In the genomic region with DNA sequence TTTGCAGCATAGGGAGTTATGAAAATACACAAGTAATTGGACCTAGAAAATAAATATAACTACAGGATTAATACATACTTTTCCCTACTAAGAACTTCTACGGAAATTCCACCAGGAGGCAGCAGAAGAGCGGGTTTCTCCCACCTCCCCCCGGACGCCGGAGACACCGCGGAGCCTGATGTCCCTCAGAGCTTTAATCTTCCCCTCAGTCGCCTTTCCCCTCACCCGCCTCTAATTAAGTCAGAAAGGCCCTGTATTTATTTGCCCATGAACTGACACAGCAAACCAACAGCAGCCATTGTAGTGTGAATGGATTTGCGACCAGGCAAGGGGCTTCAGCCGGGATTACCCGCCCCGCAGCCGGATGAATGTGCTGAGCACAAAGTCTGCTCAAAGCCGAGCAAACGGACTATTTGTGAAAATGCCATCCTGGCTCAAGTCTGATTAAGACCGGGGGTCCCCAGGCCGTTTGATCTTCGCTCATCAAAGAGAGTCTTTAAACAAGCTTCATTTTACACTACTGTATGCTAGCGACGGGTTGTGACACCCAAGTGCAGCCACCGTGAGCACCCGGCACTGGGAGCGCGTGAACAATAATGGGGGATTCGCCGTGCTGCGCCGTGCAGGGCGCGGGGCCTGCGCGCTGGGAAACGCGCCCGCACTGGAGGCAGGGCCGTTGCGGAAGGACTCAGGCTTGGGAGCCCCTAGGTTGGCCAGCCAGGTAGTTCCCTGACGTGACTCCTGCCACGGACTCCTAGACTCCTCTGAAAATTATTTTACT, we compare ENCODE assay signal across 8 cellular contexts. TPM values are rescaled to one million over a fixed set of nuclear protein-coding genes. Genes with fewer than 3 reads are reported as not detected.
DNase-seq lines count a peak whose midpoint lies in the region; ATAC-seq and TF ChIP-seq lines count a peak whose summit lies in the region.

No MANE protein-coding gene starts in this region.

- no peak overlapping the region for H3K4me2 ChIP-seq in SU-DHL-6 (ENCODE audit: low read depth, low read length, poor library complexity, severe bottlenecking)

- TF ChIP-seq POLR2A in upper lobe of left lung (IDR thresholded peaks at IDR 0.05) = no peak

- no peak overlapping the region for H3K9ac ChIP-seq in SU-DHL-6 (ENCODE audit: low read length)

- H4K20me1 ChIP-seq in SU-DHL-6 (ENCODE audit: low read depth, low read length) = no peaks in the 10 kb centered on the region

- H3K9me2 ChIP-seq in SU-DHL-6 (replicated peaks; ENCODE audit: insufficient read depth, low read length) = no peaks in the 10 kb centered on the region

- peaks cover 8 to 11% (median 10%) of the 10 kb centered on the region in 4 donors for H3K4me1 ChIP-seq in upper lobe of left lung

- no peaks in the 10 kb centered on the region for H3K9me3 Mint-ChIP-seq in IgD-negative memory B cell

- ATAC-seq in GM21717 (IDR thresholded peaks at IDR 0.05; ENCODE audit: unreplicated experiment) (peak; percentile 81), esophagus mucosa (peak; percentile 60), upper lobe of left lung (ENCODE audit: low FRiP score in 2 of 2) (peak; percentile 65 to 94)

- WGBS in upper lobe of left lung, 2 donors = 0 to 6% methylated on average over 16 to 35 of the region's 40 CpGs

- H3K36me3 ChIP-seq in SU-DHL-6 (ENCODE audit: low read length) (no peaks in the 10 kb centered on the region), upper lobe of left lung (no peaks in the 10 kb centered on the region)

- H3K4me3 ChIP-seq in SU-DHL-6 (ENCODE audit: insufficient read depth, low read length, poor library complexity, severe bottlenecking) = no peak overlapping the region
- peak overlapping the region in 3 of 4 donors; percentile 30 to 53 (median 53) for H3K4me3 ChIP-seq in upper lobe of left lung

- no peaks in the 10 kb centered on the region for H3F3A ChIP-seq in SU-DHL-6 (ENCODE audit: insufficient read depth)

- H3K9me3 ChIP-seq in SU-DHL-6 (ENCODE audit: insufficient read depth, low read length) (no peaks in the 10 kb centered on the region), upper lobe of left lung (no peaks in the 10 kb centered on the region)

- H3K4me3 Mint-ChIP-seq in IgD-negative memory B cell = peak overlapping the region; percentile 38 to 91 (median 78)

- no peak for TF ChIP-seq EP300 in upper lobe of left lung (IDR thresholded peaks at IDR 0.05)

- H3K27ac ChIP-seq in SU-DHL-6 (ENCODE audit: low read depth, low read length) (no peak overlapping the region), upper lobe of left lung (no peak overlapping the region)

- H3K4me1 Mint-ChIP-seq in IgD-negative memory B cell = peaks cover 4 to 10% (median 5%) of the 10 kb centered on the region in 3 donors

- H3K27ac Mint-ChIP-seq in IgD-negative memory B cell = no peak overlapping the region

- no peaks in the 10 kb centered on the region for H3K79me2 ChIP-seq in SU-DHL-6 (ENCODE audit: insufficient read depth, low read length)

- no peaks in the 10 kb centered on the region for H3K27me3 ChIP-seq in SU-DHL-6 (ENCODE audit: low read length)
- peaks cover 0 to 4% (median 2%) of the 10 kb centered on the region in 4 donors for H3K27me3 ChIP-seq in upper lobe of left lung

- H3K36me3 Mint-ChIP-seq in IgD-negative memory B cell = no peaks in the 10 kb centered on the region

- peak; percentile 19 for TF ChIP-seq CTCF in SU-DHL-6 (IDR thresholded peaks at IDR 0.05; ENCODE audit: insufficient read depth, low read length, poor library complexity, severe bottlenecking)
- TF ChIP-seq CTCF in upper lobe of left lung (IDR thresholded peaks at IDR 0.05) = peak in 5 of 6 experiments; percentile 36 to 60 (median 48)

- DNase-seq in SIG-M5 treated with dmso at 0.1 percent for 504 hours (lab: John Stamatoyannopoulos, UW; ENCODE audit: unreplicated experiment) (peak; percentile 19), SIG-M5 (lab: John Stamatoyannopoulos, UW) (no peak), middle frontal gyrus (ENCODE audit: extremely low spot score, low spot score) (peak; percentile 49), upper lobe of left lung (peak; percentile 48 to 72)

- peaks cover 44% of the 10 kb centered on the region for H3K27me3 Mint-ChIP-seq in IgD-negative memory B cell

- no peak overlapping the region for H2AFZ ChIP-seq in SU-DHL-6 (ENCODE audit: low read depth, low read length, severe bottlenecking)

RNA-seq across cellular contexts. Expression of gene DKK1, which starts 5.6 kb away (rescaled TPM):
- not detected for polyA plus RNA-seq in IgD-negative memory B cell
- total RNA-seq in esophagus mucosa = 1.6 TPM
- total RNA-seq in upper lobe of left lung = 10 to 100 TPM in 1 of 6 donors, 1 to 10 TPM in 3, not detected in 2; 3.1 to 11.7 (median 6.4) TPM
